Comparison of ENCODE assay signal across 1 cellular context in the genomic region with DNA sequence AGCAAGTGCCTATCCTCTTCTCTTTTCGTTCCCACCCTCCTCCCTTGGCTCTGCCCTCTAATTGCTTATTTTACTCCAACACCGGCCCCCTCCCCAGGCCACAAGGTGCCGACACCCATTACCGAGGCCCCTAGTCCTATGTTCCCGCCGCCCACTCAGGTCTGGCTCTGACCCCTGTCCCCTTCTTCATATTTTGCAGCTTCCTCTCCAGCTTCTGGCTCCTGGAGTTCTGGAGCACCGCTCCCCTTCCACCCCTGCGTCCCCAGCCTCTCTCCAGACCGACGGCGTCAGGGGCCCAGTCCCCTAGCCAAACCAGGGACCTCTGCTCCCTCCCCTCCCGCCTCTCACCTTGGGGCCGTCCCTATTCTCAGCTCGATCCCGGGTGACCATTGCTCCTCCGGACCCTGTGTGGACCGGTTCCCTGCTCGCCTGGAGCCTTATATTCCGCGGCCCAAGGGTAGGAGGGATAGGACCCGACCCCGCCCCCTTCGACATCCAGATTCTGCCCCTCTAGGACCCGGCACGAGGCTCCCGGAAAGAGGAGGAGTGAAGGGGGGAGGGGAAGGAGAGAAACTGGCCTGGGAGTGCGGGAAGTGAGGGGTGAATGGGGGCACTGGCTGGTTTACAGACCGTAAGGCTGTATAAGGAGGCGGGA.
A peak's percentile ranks its signal among the peaks of the same experiment; 100 is the strongest.
TF ChIP-seq lines count a peak whose summit lies in the region.

A gene (minus strand): TSS at position 412 of the 655 bp plus-strand sequence. CDS start 22 bp downstream, at position 390.

TF ChIP-seq in H1, 55 proteins besides CTCF, POLR2A, EP300 and RAD21 (continued from another document):
- TF ChIP-seq, protein P1, sequence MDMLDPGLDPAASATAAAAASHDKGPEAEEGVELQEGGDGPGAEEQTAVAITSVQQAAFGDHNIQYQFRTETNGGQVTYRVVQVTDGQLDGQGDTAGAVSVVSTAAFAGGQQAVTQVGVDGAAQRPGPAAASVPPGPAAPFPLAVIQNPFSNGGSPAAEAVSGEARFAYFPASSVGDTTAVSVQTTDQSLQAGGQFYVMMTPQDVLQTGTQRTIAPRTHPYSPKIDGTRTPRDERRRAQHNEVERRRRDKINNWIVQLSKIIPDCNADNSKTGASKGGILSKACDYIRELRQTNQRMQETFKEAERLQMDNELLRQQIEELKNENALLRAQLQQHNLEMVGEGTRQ (IDR thresholded peaks at IDR 0.05; ENCODE audit: low read length) = no peak
- TF ChIP-seq TEAD4 (IDR thresholded peaks at IDR 0.05; ENCODE audit: low read depth, low read length) = no peak
- TF ChIP-seq, protein P2, sequence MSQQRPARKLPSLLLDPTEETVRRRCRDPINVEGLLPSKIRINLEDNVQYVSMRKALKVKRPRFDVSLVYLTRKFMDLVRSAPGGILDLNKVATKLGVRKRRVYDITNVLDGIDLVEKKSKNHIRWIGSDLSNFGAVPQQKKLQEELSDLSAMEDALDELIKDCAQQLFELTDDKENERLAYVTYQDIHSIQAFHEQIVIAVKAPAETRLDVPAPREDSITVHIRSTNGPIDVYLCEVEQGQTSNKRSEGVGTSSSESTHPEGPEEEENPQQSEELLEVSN (IDR thresholded peaks at IDR 0.05) = no peak; the same call in 1 of the 2 replicates
- TF ChIP-seq CBX5 (IDR thresholded peaks at IDR 0.05; ENCODE audit: low read depth, low read length) = no peak
- no peak for TF ChIP-seq HDAC2 (IDR thresholded peaks at IDR 0.05; ENCODE audit: borderline replicate concordance in 1 of 2, low read depth in 2 of 2, low read length in 2 of 2)
- TF ChIP-seq SP2 (IDR thresholded peaks at IDR 0.05; ENCODE audit: low read length) = no peak
- TF ChIP-seq GABPA (IDR thresholded peaks at IDR 0.05; ENCODE audit: borderline replicate concordance, insufficient read depth, low read length) = no peak
- peak; percentile 70 for TF ChIP-seq RNF2 (IDR thresholded peaks at IDR 0.05; ENCODE audit: borderline replicate concordance, low read depth, low read length, missing control alignments, poor library complexity, severe bottlenecking)
- TF ChIP-seq GTF2F1 (IDR thresholded peaks at IDR 0.05; ENCODE audit: borderline replicate concordance, low read depth, low read length) = no peak
- no peak for TF ChIP-seq BACH1 (IDR thresholded peaks at IDR 0.05; ENCODE audit: low read length)
- 0 out of 2 replicates have a peak, but pooled peaks have one; percentile 18 for TF ChIP-seq TAF1 (IDR thresholded peaks at IDR 0.05; ENCODE audit: low read depth, low read length)
- no peak for TF ChIP-seq CHD2 (IDR thresholded peaks at IDR 0.05; ENCODE audit: low read length)
- peak; percentile 81 for TF ChIP-seq EGR1 (IDR thresholded peaks at IDR 0.05; ENCODE audit: borderline replicate concordance, low read depth, low read length)
- TF ChIP-seq CTBP2 (IDR thresholded peaks at IDR 0.05; ENCODE audit: borderline replicate concordance, insufficient read depth, insufficient read length, low read length) = peak; percentile 95
- TF ChIP-seq JUN (IDR thresholded peaks at IDR 0.05; ENCODE audit: low read depth, low read length) = no peak
- no peak for TF ChIP-seq NRF1 (IDR thresholded peaks at IDR 0.05; ENCODE audit: low read depth, low read length)
- no peak for TF ChIP-seq CEBPB (IDR thresholded peaks at IDR 0.05; ENCODE audit: low read depth, low read length)
- TF ChIP-seq, protein P3, sequence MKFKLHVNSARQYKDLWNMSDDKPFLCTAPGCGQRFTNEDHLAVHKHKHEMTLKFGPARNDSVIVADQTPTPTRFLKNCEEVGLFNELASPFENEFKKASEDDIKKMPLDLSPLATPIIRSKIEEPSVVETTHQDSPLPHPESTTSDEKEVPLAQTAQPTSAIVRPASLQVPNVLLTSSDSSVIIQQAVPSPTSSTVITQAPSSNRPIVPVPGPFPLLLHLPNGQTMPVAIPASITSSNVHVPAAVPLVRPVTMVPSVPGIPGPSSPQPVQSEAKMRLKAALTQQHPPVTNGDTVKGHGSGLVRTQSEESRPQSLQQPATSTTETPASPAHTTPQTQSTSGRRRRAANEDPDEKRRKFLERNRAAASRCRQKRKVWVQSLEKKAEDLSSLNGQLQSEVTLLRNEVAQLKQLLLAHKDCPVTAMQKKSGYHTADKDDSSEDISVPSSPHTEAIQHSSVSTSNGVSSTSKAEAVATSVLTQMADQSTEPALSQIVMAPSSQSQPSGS (IDR thresholded peaks at IDR 0.05; ENCODE audit: low read length) = no peak
- TF ChIP-seq KDM1A (IDR thresholded peaks at IDR 0.05; ENCODE audit: borderline replicate concordance, low read length) = peak; percentile 42; the same call in 1 of the 2 replicates
- TF ChIP-seq SIRT6 (IDR thresholded peaks at IDR 0.05; ENCODE audit: low read length) = no peak
- no peak for TF ChIP-seq ZNF274 (IDR thresholded peaks at IDR 0.05; ENCODE audit: borderline replicate concordance, extremely low read depth, low read length)
- no peak for TF ChIP-seq PHF8 (conservative IDR thresholded peaks at IDR 0.05; ENCODE audit: low read depth, low read length)
- no peak for TF ChIP-seq BCL11A (IDR thresholded peaks at IDR 0.05; ENCODE audit: low read depth in 2 of 2, low read length in 2 of 2)
- no peak for TF ChIP-seq MAFK (IDR thresholded peaks at IDR 0.05; ENCODE audit: low read depth, low read length)
- peak in 1 of 2 experiments; percentile 70; a peak in 2 of 4 replicates for TF ChIP-seq SIN3A (conservative IDR thresholded peaks at IDR 0.05 in 1 of 2, IDR thresholded peaks at IDR 0.05 in 1 of 2; ENCODE audit: low read depth in 1 of 2, low read length in 2 of 2)
- TF ChIP-seq, protein P4, sequence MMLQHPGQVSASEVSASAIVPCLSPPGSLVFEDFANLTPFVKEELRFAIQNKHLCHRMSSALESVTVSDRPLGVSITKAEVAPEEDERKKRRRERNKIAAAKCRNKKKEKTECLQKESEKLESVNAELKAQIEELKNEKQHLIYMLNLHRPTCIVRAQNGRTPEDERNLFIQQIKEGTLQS (IDR thresholded peaks at IDR 0.05; ENCODE audit: insufficient read depth, low read depth, low read length) = no peak
- peak; percentile 14; the same call in 1 of the 2 replicates for TF ChIP-seq RBBP5 (IDR thresholded peaks at IDR 0.05; ENCODE audit: borderline replicate concordance, low read depth, low read length)
- no peak for TF ChIP-seq RXRA (IDR thresholded peaks at IDR 0.05; ENCODE audit: insufficient read depth, low read depth, low read length)
- TF ChIP-seq, protein P5, sequence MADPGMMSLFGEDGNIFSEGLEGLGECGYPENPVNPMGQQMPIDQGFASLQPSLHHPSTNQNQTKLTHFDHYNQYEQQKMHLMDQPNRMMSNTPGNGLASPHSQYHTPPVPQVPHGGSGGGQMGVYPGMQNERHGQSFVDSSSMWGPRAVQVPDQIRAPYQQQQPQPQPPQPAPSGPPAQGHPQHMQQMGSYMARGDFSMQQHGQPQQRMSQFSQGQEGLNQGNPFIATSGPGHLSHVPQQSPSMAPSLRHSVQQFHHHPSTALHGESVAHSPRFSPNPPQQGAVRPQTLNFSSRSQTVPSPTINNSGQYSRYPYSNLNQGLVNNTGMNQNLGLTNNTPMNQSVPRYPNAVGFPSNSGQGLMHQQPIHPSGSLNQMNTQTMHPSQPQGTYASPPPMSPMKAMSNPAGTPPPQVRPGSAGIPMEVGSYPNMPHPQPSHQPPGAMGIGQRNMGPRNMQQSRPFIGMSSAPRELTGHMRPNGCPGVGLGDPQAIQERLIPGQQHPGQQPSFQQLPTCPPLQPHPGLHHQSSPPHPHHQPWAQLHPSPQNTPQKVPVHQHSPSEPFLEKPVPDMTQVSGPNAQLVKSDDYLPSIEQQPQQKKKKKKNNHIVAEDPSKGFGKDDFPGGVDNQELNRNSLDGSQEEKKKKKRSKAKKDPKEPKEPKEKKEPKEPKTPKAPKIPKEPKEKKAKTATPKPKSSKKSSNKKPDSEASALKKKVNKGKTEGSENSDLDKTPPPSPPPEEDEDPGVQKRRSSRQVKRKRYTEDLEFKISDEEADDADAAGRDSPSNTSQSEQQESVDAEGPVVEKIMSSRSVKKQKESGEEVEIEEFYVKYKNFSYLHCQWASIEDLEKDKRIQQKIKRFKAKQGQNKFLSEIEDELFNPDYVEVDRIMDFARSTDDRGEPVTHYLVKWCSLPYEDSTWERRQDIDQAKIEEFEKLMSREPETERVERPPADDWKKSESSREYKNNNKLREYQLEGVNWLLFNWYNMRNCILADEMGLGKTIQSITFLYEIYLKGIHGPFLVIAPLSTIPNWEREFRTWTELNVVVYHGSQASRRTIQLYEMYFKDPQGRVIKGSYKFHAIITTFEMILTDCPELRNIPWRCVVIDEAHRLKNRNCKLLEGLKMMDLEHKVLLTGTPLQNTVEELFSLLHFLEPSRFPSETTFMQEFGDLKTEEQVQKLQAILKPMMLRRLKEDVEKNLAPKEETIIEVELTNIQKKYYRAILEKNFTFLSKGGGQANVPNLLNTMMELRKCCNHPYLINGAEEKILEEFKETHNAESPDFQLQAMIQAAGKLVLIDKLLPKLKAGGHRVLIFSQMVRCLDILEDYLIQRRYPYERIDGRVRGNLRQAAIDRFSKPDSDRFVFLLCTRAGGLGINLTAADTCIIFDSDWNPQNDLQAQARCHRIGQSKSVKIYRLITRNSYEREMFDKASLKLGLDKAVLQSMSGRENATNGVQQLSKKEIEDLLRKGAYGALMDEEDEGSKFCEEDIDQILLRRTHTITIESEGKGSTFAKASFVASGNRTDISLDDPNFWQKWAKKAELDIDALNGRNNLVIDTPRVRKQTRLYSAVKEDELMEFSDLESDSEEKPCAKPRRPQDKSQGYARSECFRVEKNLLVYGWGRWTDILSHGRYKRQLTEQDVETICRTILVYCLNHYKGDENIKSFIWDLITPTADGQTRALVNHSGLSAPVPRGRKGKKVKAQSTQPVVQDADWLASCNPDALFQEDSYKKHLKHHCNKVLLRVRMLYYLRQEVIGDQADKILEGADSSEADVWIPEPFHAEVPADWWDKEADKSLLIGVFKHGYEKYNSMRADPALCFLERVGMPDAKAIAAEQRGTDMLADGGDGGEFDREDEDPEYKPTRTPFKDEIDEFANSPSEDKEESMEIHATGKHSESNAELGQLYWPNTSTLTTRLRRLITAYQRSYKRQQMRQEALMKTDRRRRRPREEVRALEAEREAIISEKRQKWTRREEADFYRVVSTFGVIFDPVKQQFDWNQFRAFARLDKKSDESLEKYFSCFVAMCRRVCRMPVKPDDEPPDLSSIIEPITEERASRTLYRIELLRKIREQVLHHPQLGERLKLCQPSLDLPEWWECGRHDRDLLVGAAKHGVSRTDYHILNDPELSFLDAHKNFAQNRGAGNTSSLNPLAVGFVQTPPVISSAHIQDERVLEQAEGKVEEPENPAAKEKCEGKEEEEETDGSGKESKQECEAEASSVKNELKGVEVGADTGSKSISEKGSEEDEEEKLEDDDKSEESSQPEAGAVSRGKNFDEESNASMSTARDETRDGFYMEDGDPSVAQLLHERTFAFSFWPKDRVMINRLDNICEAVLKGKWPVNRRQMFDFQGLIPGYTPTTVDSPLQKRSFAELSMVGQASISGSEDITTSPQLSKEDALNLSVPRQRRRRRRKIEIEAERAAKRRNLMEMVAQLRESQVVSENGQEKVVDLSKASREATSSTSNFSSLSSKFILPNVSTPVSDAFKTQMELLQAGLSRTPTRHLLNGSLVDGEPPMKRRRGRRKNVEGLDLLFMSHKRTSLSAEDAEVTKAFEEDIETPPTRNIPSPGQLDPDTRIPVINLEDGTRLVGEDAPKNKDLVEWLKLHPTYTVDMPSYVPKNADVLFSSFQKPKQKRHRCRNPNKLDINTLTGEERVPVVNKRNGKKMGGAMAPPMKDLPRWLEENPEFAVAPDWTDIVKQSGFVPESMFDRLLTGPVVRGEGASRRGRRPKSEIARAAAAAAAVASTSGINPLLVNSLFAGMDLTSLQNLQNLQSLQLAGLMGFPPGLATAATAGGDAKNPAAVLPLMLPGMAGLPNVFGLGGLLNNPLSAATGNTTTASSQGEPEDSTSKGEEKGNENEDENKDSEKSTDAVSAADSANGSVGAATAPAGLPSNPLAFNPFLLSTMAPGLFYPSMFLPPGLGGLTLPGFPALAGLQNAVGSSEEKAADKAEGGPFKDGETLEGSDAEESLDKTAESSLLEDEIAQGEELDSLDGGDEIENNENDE (IDR thresholded peaks at IDR 0.05; ENCODE audit: insufficient replicate concordance, low read length) = no peak
- TF ChIP-seq SUZ12 (IDR thresholded peaks at IDR 0.05; ENCODE audit: low read length) = no peak
- TF ChIP-seq SIX5 (IDR thresholded peaks at IDR 0.05; ENCODE audit: low read depth, low read length) = no peak
- TF ChIP-seq EZH2 (IDR thresholded peaks at IDR 0.05; ENCODE audit: low read depth, low read length, severe bottlenecking) = peak; percentile 19
- no peak for TF ChIP-seq BRCA1 (IDR thresholded peaks at IDR 0.05; ENCODE audit: low read depth, low read length)
- TF ChIP-seq POU5F1 (IDR thresholded peaks at IDR 0.05; ENCODE audit: low read depth, low read length) = no peak
- peak; percentile 82; the same call in 1 of the 2 replicates for TF ChIP-seq FOSL1 (IDR thresholded peaks at IDR 0.05; ENCODE audit: insufficient read depth, low read depth, low read length)
- peak; percentile 74 for TF ChIP-seq KDM4A (IDR thresholded peaks at IDR 0.05; ENCODE audit: low read depth, low read length, severe bottlenecking)
- TF ChIP-seq, protein P6, sequence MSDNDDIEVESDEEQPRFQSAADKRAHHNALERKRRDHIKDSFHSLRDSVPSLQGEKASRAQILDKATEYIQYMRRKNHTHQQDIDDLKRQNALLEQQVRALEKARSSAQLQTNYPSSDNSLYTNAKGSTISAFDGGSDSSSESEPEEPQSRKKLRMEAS (IDR thresholded peaks at IDR 0.05) = peak; percentile 83
- 0 out of 2 replicates have a peak, but pooled peaks have one; percentile 2 for TF ChIP-seq TCF12 (IDR thresholded peaks at IDR 0.05; ENCODE audit: low read depth, low read length)
- no peak for TF ChIP-seq JUND (IDR thresholded peaks at IDR 0.05; ENCODE audit: low read length)
- no peak for TF ChIP-seq SRF (IDR thresholded peaks at IDR 0.05; ENCODE audit: low read depth, low read length)
- TF ChIP-seq TAF7 (optimal IDR thresholded peaks at IDR 0.05; ENCODE audit: borderline replicate concordance, low read depth, low read length) = no peak
- no peak for TF ChIP-seq POLR2AphosphoS5 (IDR thresholded peaks at IDR 0.05; ENCODE audit: low read depth, low read length)
- TF ChIP-seq YY1 (IDR thresholded peaks at IDR 0.05; ENCODE audit: low read depth, low read length) = no peak
- TF ChIP-seq ASH2L (IDR thresholded peaks at IDR 0.05; ENCODE audit: low read length) = peak; percentile 69
- TF ChIP-seq KDM5A (IDR thresholded peaks at IDR 0.05; ENCODE audit: low read length) = no peak
- no peak for TF ChIP-seq NANOG (IDR thresholded peaks at IDR 0.05; ENCODE audit: insufficient read depth, low read depth, low read length, poor library complexity, severe bottlenecking)
- TF ChIP-seq SAP30 (IDR thresholded peaks at IDR 0.05; ENCODE audit: insufficient read depth, insufficient replicate concordance, low read length) = no peak
- peak; percentile 35; the same call in 1 of the 2 replicates for TF ChIP-seq TBP (IDR thresholded peaks at IDR 0.05; ENCODE audit: low read depth, low read length)
- no peak for TF ChIP-seq SP1 (IDR thresholded peaks at IDR 0.05; ENCODE audit: low read depth, low read length)
